10 cellular contexts compared by ENCODE assay signal in the genomic region with DNA sequence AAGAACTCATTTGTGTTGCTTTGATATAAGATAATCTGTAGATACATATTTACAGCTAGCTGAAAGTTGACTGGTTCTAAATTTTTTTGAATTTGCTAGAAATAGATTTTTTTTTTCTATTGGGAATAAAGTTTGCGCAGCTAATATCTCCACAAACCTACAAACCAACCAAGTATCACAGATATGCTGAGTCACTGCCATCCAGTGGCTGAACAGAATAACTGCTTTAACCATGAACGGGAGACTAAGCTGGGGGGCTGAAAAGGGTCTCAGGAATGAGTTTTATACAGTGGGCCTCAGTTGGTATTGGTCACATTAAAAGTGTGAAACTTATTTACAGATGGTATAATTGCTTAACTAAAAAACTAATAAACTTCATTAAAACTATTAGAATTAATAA.
DNase-seq lines count a peak whose midpoint lies in the region; ATAC-seq and TF ChIP-seq lines count a peak whose summit lies in the region.
"Had no signal": no experiment of that assay in that cellular context is flagged by ENCODE, and none has a peak within 500 bp of the region (broad histone marks: within the 10 kb centered on the region; RNA-seq: fewer than 3 reads in every experiment).

No MANE protein-coding gene starts in this region.

- H3K4me3 ChIP-seq in astrocyte of the spinal cord (ENCODE audit: low read depth, low read length) (no peak overlapping the region), lung (no peak overlapping the region), prostate gland (no peak overlapping the region)

- TF ChIP-seq RAD21 in Ishikawa (IDR thresholded peaks at IDR 0.05; ENCODE audit: low read depth), result peak; percentile 50

- H3K27me3 ChIP-seq in lung (ENCODE audit: control insufficient read depth, insufficient read depth) (no peaks in the 10 kb centered on the region), prostate gland (replicated peaks; ENCODE audit: insufficient read depth) (no peaks in the 10 kb centered on the region)

- no peak overlapping the region for H3K27ac ChIP-seq in lung (ENCODE audit: low read depth in 1 of 2, low read length in 1 of 2)
- H3K27ac ChIP-seq in prostate gland, result no peak overlapping the region

- WGBS in lung, 2 donors, result 64 to 78% methylated on average over 2 of the region's 2 CpGs
- WGBS in prostate gland, result 64% methylated on average over 2 of the region's 2 CpGs

- TF ChIP-seq CTCF in astrocyte of the spinal cord (IDR thresholded peaks at IDR 0.05; ENCODE audit: low read depth, low read length), result peak; percentile 65
- peak; percentile 6 for TF ChIP-seq CTCF in lung (IDR thresholded peaks at IDR 0.05; ENCODE audit: control extremely low read depth, extremely low read depth)
- peak in 2 of 4 experiments; percentile 14 to 26 for TF ChIP-seq CTCF in prostate gland (IDR thresholded peaks at IDR 0.05)

- in situ Hi-C loops in astrocyte of the spinal cord (cut with HindIII; ENCODE audit: low sequenced_read_pairs), result no loop called here

- no peaks in the 10 kb centered on the region for H3K4me1 ChIP-seq in lung (ENCODE audit: control insufficient read depth in 2 of 2, insufficient read depth in 2 of 2, low read length in 2 of 2)
- H3K4me1 ChIP-seq in prostate gland (replicated peaks), result no peaks in the 10 kb centered on the region

- TF ChIP-seq EP300 in Ishikawa (IDR thresholded peaks at IDR 0.05; ENCODE audit: borderline replicate concordance), result no peak

- H3K9me3 ChIP-seq in lung (ENCODE audit: control insufficient read depth in 2 of 2, insufficient read depth in 1 of 2, low read length in 1 of 2) (peaks cover 0 to 1% of the 10 kb centered on the region in 2 donors), prostate gland (no peaks in the 10 kb centered on the region)

- no peak for ATAC-seq in lung (ENCODE audit: insufficient read depth, low FRiP score)
- no peak for ATAC-seq in HG03159 (IDR thresholded peaks at IDR 0.05; ENCODE audit: unreplicated experiment)

- intact Hi-C loops in prostate gland (cut with DNase I), result loop anchor here (10.0 kb wide), 1 partner anchor 558 kb away; no protein-coding TSS in a partner anchor

- no peak for TF ChIP-seq POLR2A in prostate gland (IDR thresholded peaks at IDR 0.05)

- H3K36me3 ChIP-seq in lung (ENCODE audit: control insufficient read depth in 2 of 2, insufficient read depth in 2 of 2, low read length in 2 of 2), result no peaks in the 10 kb centered on the region
- H3K36me3 ChIP-seq in prostate gland, result no peaks in the 10 kb centered on the region

- DNase-seq in DMS53 (lab: John Stamatoyannopoulos, UW) (peak; percentile 55), astrocyte of the spinal cord (ENCODE audit: low read depth, low spot score) (peak; percentile 61), lung (ENCODE audit: low spot score) (no peak), cerebellum (ENCODE audit: low spot score) (no peak), prostate gland (ENCODE audit: low spot score) (no peak)
- no peak for DNase-seq in activated CD8-positive, alpha-beta memory T cell treated with anti-CD3 and anti-CD28 coated beads for 24 hours
- DNase-seq: activated effector memory CD4-positive, alpha-beta T cell treated with anti-CD3 and anti-CD28 coated beads, Interleukin-2, amount 50 U/mL, for 16 hours; NCI-H187 treated with DMSO at 0.1 percent for 48 hours had no signal

TF ChIP-seq in Ishikawa, 13 proteins besides CTCF, POLR2A, EP300 and RAD21:
- TF ChIP-seq FOXM1 (IDR thresholded peaks at IDR 0.05; ENCODE audit: borderline replicate concordance, low read depth) (no peak), NFIC (IDR thresholded peaks at IDR 0.05) (no peak), YY1 (IDR thresholded peaks at IDR 0.05; ENCODE audit: low read depth) (no peak), CREB1 (IDR thresholded peaks at IDR 0.05; ENCODE audit: low read depth) (no peak), EGR1 (IDR thresholded peaks at IDR 0.05) (no peak), USF1 (IDR thresholded peaks at IDR 0.05) (no peak), CEBPB (IDR thresholded peaks at IDR 0.05) (no peak), TEAD4 (IDR thresholded peaks at IDR 0.05) (no peak), TCF12 (IDR thresholded peaks at IDR 0.05; ENCODE audit: low read depth) (no peak), REST (IDR thresholded peaks at IDR 0.05; ENCODE audit: low read depth) (no peak), TAF1 (IDR thresholded peaks at IDR 0.05; ENCODE audit: low read depth) (no peak), ZBTB7A (IDR thresholded peaks at IDR 0.05; ENCODE audit: low read depth) (no peak)
- TF ChIP-seq, protein P1, sequence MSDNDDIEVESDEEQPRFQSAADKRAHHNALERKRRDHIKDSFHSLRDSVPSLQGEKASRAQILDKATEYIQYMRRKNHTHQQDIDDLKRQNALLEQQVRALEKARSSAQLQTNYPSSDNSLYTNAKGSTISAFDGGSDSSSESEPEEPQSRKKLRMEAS (IDR thresholded peaks at IDR 0.05), result no peak
TF ChIP-seq in Ishikawa: peak in this region for 0.

Comparison
In these comparisons a context has a peak if more than half of its experiments do, and no peak if none do; other contexts are left out.
1. DNase-seq: peak in DMS53 (single experiment) and astrocyte of the spinal cord (single experiment); none in lung (single experiment), cerebellum (single experiment), prostate gland (single experiment) and activated CD8-positive, alpha-beta memory T cell treated with anti-CD3 and anti-CD28 coated beads for 24 hours (single experiment).